9 cellular contexts compared by ENCODE assay signal in the genomic region with DNA sequence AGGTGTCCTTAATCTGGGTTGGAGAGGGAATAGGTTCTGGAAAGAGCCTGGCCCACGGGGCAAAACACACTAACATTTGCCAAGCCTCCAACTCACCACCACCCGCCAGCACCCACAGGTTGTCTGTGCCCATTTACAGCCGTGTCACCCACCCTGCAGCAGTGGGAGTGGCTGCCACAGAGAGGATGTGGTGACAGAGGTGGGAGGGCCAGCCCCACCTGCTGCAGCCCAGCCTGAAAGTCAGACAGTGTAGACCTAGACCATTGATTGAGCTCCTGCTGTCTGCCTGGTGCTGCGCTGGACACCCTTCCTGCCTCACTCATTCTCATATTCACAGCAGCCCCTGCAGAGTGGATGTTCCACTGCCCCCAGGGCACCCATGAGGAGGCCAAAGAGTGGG.
DNase-seq lines count a peak whose midpoint lies in the region; ATAC-seq lines count a peak whose summit lies in the region.
"Had no signal": no experiment of that assay in that cellular context is flagged by ENCODE, and none has a peak within 500 bp of the region (broad histone marks: within the 10 kb centered on the region; RNA-seq: fewer than 3 reads in every experiment).

No MANE protein-coding gene starts in this region.

- peak; percentile 68 to 72 for DNase-seq in activated CD4-positive, alpha-beta T cell treated with anti-CD3 and anti-CD28 coated beads, Interleukin-2, amount 50 U/mL, for 4 hours
- DNase-seq in effector CD4-positive, alpha-beta T cell: peak; percentile 78
- DNase-seq in stimulated activated CD8-positive, alpha-beta memory T cell treated with anti-CD3 and anti-CD28 coated beads, Interleukin-2, amount 100 ng/mL, for 48 hours (ENCODE audit: low read depth in 2 of 2): peak; percentile 34 to 43
- DNase-seq in HCEC 1CT (no peak), foreskin melanocyte (no peak), COLO668 (lab: John Stamatoyannopoulos, UW; ENCODE audit: unreplicated experiment) (no peak)
- DNase-seq: WERI-Rb-1 had no signal

- ATAC-seq in HG03354 (IDR thresholded peaks at IDR 0.05; ENCODE audit: poor library complexity, severe bottlenecking, unreplicated experiment) (peak; percentile 34), HG02973 (IDR thresholded peaks at IDR 0.05; ENCODE audit: unreplicated experiment) (no peak)

Comparison
In these comparisons a context has a peak if more than half of its experiments do, and no peak if none do; other contexts are left out.
1. DNase-seq: peak in activated CD4-positive, alpha-beta T cell treated with anti-CD3 and anti-CD28 coated beads, Interleukin-2, amount 50 U/mL, for 4 hours (2 of 2), effector CD4-positive, alpha-beta T cell (single experiment) and stimulated activated CD8-positive, alpha-beta memory T cell treated with anti-CD3 and anti-CD28 coated beads, Interleukin-2, amount 100 ng/mL, for 48 hours (2 of 2); none in HCEC 1CT (single experiment), foreskin melanocyte (single experiment) and COLO668 (single experiment).